12 cellular contexts compared by ENCODE assay signal in the genomic region with DNA sequence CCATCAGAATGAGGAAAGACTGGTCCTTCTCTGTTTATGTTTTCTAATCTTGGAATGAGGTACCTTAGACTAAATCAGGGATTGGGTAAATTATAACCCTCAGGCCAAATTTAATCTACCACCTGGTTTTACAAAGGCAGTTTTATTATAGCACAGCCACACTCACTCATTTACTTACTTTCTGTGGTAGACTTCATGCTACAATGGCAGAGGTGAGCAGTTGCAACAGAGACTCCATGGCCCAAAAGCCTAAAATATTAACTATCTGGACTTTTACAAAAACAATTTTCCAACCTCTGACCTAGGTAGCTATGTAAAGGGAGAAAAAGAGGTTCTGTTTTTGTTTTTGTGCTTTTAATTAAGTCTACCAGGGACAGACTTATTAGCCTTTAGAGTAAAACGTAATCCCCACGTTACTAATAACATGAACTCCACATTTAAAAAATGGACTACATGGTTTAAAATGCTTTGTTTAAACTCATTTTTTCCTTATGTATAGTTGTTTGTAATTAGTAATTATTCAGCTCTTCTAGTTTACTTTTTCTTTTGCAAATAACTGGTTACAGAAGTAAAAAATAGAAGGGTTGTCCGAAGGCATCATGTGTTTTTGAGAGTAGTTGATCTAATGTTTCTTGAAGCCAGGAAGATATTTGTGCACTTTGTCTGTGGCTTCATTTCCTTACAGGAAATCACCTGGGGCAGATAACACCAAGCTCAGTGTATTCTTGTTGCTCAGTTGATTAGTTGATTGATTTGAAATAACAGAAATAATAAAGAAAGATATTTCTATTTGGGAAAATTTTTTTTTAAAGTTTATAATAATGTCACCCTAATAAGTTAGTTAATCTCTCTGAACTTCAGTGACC. TPM values are rescaled to one million over a fixed set of nuclear protein-coding genes. Genes with fewer than 3 reads are reported as not detected.
DNase-seq lines count a peak whose midpoint lies in the region; ATAC-seq, FAIRE-seq and TF ChIP-seq lines count a peak whose summit lies in the region.
"Had no signal": no experiment of that assay in that cellular context is flagged by ENCODE, and none has a peak within 500 bp of the region (broad histone marks: within the 10 kb centered on the region; RNA-seq: fewer than 3 reads in every experiment).

No MANE protein-coding gene starts in this region.

- peak; percentile 89 for ATAC-seq in GM18517 (IDR thresholded peaks at IDR 0.05; ENCODE audit: unreplicated experiment)
- ATAC-seq in GM21381 (IDR thresholded peaks at IDR 0.05; ENCODE audit: unreplicated experiment) = peak; percentile 79
- peak; percentile 81 for ATAC-seq in HG03045 (IDR thresholded peaks at IDR 0.05; ENCODE audit: unreplicated experiment)
- ATAC-seq in T-helper 17 cell = peak; percentile 79
- ATAC-seq: activated CD8-positive, alpha-beta memory T cell treated with anti-CD3 and anti-CD28 coated beads, Interleukin-2, amount 10 ng/mL, durations not matched to agents 7 days and 5 days had no signal

- H3K27ac ChIP-seq in prostate gland = no peak overlapping the region
- H3K27ac ChIP-seq: esophagus muscularis mucosa, SK-N-MC had no signal

- no peak for DNase-seq in T-helper 17 cell
- no peak for DNase-seq in prostate gland (ENCODE audit: low spot score)
- no peak for DNase-seq in Ammon's horn (ENCODE audit: low spot score)
- DNase-seq in frontal cortex (ENCODE audit: low spot score in 2 of 2) = no peak
- DNase-seq in NCI-H1436 (lab: John Stamatoyannopoulos, UW) = no peak
- DNase-seq: activated CD8-positive, alpha-beta memory T cell treated with anti-CD3 and anti-CD28 coated beads, Interleukin-2, amount 10 ng/mL, durations not matched to agents 7 days and 5 days had no signal

- no peak for FAIRE-seq in frontal cortex (lab: Jason Lieb, UNC)

- 88% methylated on average over 3 of the region's 3 CpGs for WGBS in prostate gland

- H3K36me3 ChIP-seq in prostate gland = no peaks in the 10 kb centered on the region
- H3K36me3 ChIP-seq: esophagus muscularis mucosa had no signal

- no peak for TF ChIP-seq POLR2A in prostate gland (IDR thresholded peaks at IDR 0.05)

- H3K36me3 Mint-ChIP-seq in T-helper 17 cell (ENCODE audit: low read depth) = no peaks in the 10 kb centered on the region
- H3K36me3 Mint-ChIP-seq: activated CD8-positive, alpha-beta memory T cell treated with anti-CD3 and anti-CD28 coated beads, Interleukin-2, amount 10 ng/mL, durations not matched to agents 7 days and 5 days; brain had no signal

- H3K27me3 ChIP-seq in prostate gland (replicated peaks; ENCODE audit: insufficient read depth) = no peaks in the 10 kb centered on the region
- H3K27me3 ChIP-seq: esophagus muscularis mucosa had no signal

- no peak overlapping the region for H3K4me3 ChIP-seq in prostate gland
- H3K4me3 ChIP-seq: esophagus muscularis mucosa, SK-N-MC had no signal

- H3K4me3 Mint-ChIP-seq in T-helper 17 cell = no peak overlapping the region
- H3K4me3 Mint-ChIP-seq: activated CD8-positive, alpha-beta memory T cell treated with anti-CD3 and anti-CD28 coated beads, Interleukin-2, amount 10 ng/mL, durations not matched to agents 7 days and 5 days; brain had no signal

- no peaks in the 10 kb centered on the region for H3K27me3 Mint-ChIP-seq in T-helper 17 cell
- H3K27me3 Mint-ChIP-seq: activated CD8-positive, alpha-beta memory T cell treated with anti-CD3 and anti-CD28 coated beads, Interleukin-2, amount 10 ng/mL, durations not matched to agents 7 days and 5 days had no signal

- H3K27ac Mint-ChIP-seq in T-helper 17 cell = peak overlapping the region; percentile 83
- H3K27ac Mint-ChIP-seq: activated CD8-positive, alpha-beta memory T cell treated with anti-CD3 and anti-CD28 coated beads, Interleukin-2, amount 10 ng/mL, durations not matched to agents 7 days and 5 days; brain had no signal

- TF ChIP-seq CTCF in prostate gland (IDR thresholded peaks at IDR 0.05) = no peak

- no peaks in the 10 kb centered on the region for H3K4me1 ChIP-seq in prostate gland (replicated peaks)
- H3K4me1 ChIP-seq: esophagus muscularis mucosa had no signal

- peaks cover 11% of the 10 kb centered on the region for H3K4me1 Mint-ChIP-seq in T-helper 17 cell
- H3K4me1 Mint-ChIP-seq: brain had no signal

- intact Hi-C loops in prostate gland (cut with DNase I) = no loop called here

- no peaks in the 10 kb centered on the region for H3K9me3 ChIP-seq in T-helper 17 cell (ENCODE audit: control insufficient read depth, low read length, poor library complexity, severe bottlenecking)
- H3K9me3 ChIP-seq in prostate gland = no peaks in the 10 kb centered on the region
- H3K9me3 ChIP-seq: esophagus muscularis mucosa had no signal

RNA-seq across cellular contexts. Expression of gene ATP2B1, which starts 57.6 kb away (rescaled TPM):
- total RNA-seq in T-helper 17 cell (100 to 1,000 TPM; 123 to 158 TPM), prostate gland (10 to 100 TPM; 16.4 to 80.3 TPM), frontal cortex (248 TPM)
